ENCODE assay signal across 9 cellular contexts in the genomic region with DNA sequence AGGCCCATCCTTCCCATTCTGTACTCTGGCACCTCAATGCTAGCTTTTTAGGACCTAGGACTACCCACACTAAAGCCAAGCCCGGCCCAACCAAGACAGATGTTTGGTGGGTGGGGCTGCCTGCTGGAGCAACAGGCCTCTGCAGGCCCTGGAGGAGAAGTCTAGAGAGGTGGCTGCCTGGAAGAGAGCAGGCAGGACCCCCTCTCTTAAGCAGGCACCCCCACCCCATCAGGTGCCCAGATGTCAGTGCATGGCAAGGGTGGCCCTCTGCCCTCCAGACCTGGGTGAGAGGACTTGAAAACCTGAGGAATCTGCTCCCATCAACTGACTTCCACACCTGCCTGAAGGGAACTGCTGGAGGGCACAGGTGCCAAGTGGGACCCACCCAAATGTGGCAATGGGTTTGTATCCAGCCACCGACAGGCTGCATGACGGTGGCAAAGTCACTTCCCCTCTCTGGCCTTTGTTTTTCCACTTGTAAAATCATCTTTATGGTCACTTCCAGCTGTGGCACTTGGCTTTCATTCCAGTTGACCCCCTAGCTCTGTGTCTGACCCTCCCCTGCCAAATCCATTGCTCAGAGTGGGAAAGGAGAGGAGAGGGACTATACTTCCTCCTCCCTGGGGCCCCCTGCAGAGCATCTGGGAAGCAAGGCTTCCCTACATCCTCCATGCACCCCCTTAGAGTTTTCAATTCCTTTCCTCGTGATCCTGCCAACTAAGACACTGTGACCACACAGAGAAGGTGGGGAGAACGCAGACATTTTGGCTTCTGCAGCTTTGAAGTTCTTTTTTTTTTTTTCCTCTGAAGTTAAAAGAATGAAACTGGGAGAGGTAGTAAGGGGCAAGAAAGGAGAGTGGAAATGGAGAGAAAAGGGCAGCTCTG. TPM values are rescaled to one million over a fixed set of nuclear protein-coding genes. Genes with fewer than 3 reads are reported as not detected.
A peak's percentile ranks its signal among the peaks of the same experiment; 100 is the strongest.
DNase-seq lines count a peak whose midpoint lies in the region; ATAC-seq and TF ChIP-seq lines count a peak whose summit lies in the region.
"Had no signal": no experiment of that assay in that cellular context is flagged by ENCODE, and none has a peak within 500 bp of the region (broad histone marks: within the 10 kb centered on the region; RNA-seq: fewer than 3 reads in every experiment).

No MANE protein-coding gene starts in this region.

- H3K4me2 ChIP-seq in osteoblast (ENCODE audit: insufficient read depth, low read length) = peak overlapping the region; percentile 92

- H3K27ac ChIP-seq in CD8-positive, alpha-beta T cell (ENCODE audit: low read depth, low read length) = peak overlapping the region; percentile 87
- peak overlapping the region; percentile 73 for H3K27ac ChIP-seq in osteoblast (ENCODE audit: low read depth, low read length)

- peaks cover 26% of the 10 kb centered on the region for H3K36me3 Mint-ChIP-seq in CD8-positive, alpha-beta T cell

- no peaks in the 10 kb centered on the region for H3K79me2 ChIP-seq in osteoblast (ENCODE audit: insufficient read depth, low read length)

- peak overlapping the region; percentile 95 for H2AFZ ChIP-seq in osteoblast (ENCODE audit: low read length)

- H3K27me3 ChIP-seq in CD8-positive, alpha-beta T cell (ENCODE audit: insufficient read depth, low read length) = no peaks in the 10 kb centered on the region
- no peaks in the 10 kb centered on the region for H3K27me3 ChIP-seq in osteoblast (ENCODE audit: insufficient read depth, low read length)

- no peak for ATAC-seq in CD8-positive, alpha-beta T cell
- ATAC-seq in HG03097 (IDR thresholded peaks at IDR 0.05; ENCODE audit: low FRiP score, unreplicated experiment) (no peak), GM21447 (IDR thresholded peaks at IDR 0.05; ENCODE audit: unreplicated experiment) (no peak)

- H3K4me1 ChIP-seq in CD8-positive, alpha-beta T cell (ENCODE audit: insufficient read depth, low read length) = peaks cover 35% of the 10 kb centered on the region
- peaks cover 16% of the 10 kb centered on the region for H3K4me1 ChIP-seq in osteoblast (ENCODE audit: insufficient read depth, low read length)

- H3K36me3 ChIP-seq in CD8-positive, alpha-beta T cell (ENCODE audit: insufficient read depth, low read length) = no peaks in the 10 kb centered on the region
- no peaks in the 10 kb centered on the region for H3K36me3 ChIP-seq in osteoblast (ENCODE audit: insufficient read depth, low read length)

- H3K9me3 Mint-ChIP-seq in CD8-positive, alpha-beta T cell = no peaks in the 10 kb centered on the region

- H4K20me1 ChIP-seq in osteoblast (ENCODE audit: insufficient read depth, low read length) = no peaks in the 10 kb centered on the region

- H3K4me3 ChIP-seq in CD8-positive, alpha-beta T cell (ENCODE audit: low read depth, low read length) = peak overlapping the region; percentile 74
- H3K4me3 ChIP-seq in epithelial cell of proximal tubule (ENCODE audit: low read depth, low read length) (peak overlapping the region; percentile 59), osteoblast (ENCODE audit: insufficient read depth, low read length) (peak overlapping the region; percentile 78)

- intact Hi-C loops in CD8-positive, alpha-beta T cell (cut with DNase I, micrococcal nuclease) = loop anchor here in 1 of 2 experiments (1.0 kb wide), 1 partner anchor 10 kb away; a partner anchor contains a TSS

- peaks cover 53% of the 10 kb centered on the region for H3K4me1 Mint-ChIP-seq in CD8-positive, alpha-beta T cell (ENCODE audit: low read depth)

- H3K27me3 Mint-ChIP-seq in CD8-positive, alpha-beta T cell (ENCODE audit: low read depth) = no peaks in the 10 kb centered on the region

- no peak for DNase-seq in CD8-positive, alpha-beta T cell
- DNase-seq in RPMI8226 (peak; percentile 33), epithelial cell of proximal tubule (ENCODE audit: low read depth) (no peak), osteoblast (ENCODE audit: insufficient read length, low spot score, missing footprints) (peak; percentile 77), HK-2 (ENCODE audit: unreplicated experiment) (no peak), SKM-1 treated with dmso at 0.1 percent for 144 hours (lab: John Stamatoyannopoulos, UW; ENCODE audit: unreplicated experiment) (no peak)
- DNase-seq: NCI-H1092 treated with DMSO at 0.1 percent for 48 hours had no signal

- no peaks in the 10 kb centered on the region for H3K9me3 ChIP-seq in CD8-positive, alpha-beta T cell (ENCODE audit: low read length)
- no peaks in the 10 kb centered on the region for H3K9me3 ChIP-seq in osteoblast (ENCODE audit: low read depth, low read length)

- TF ChIP-seq CTCF in CD8-positive, alpha-beta T cell (IDR thresholded peaks at IDR 0.05) = no peak
- no peak for TF ChIP-seq CTCF in epithelial cell of proximal tubule (conservative IDR thresholded peaks at IDR 0.05; ENCODE audit: low read depth, low read length)
- TF ChIP-seq CTCF in osteoblast (IDR thresholded peaks at IDR 0.05; ENCODE audit: extremely low read depth, low read depth, low read length) = no peak

- H3K4me3 Mint-ChIP-seq in CD8-positive, alpha-beta T cell = peak overlapping the region; percentile 94

- H3K27ac Mint-ChIP-seq in CD8-positive, alpha-beta T cell = peak overlapping the region; percentile 98

- POLR2A ChIA-PET in CD8-positive, alpha-beta T cell (lab: Charles Lee) = interaction anchor here (0.6 to 5.5 kb wide), 6 partner anchors 9 to 742 kb away, joined by 3 to 61 read pairs (median 8); a partner anchor contains a TSS

- CTCF ChIA-PET in CD8-positive, alpha-beta T cell (lab: Charles Lee) = interaction anchor here (0.7 to 4.1 kb wide), 7 partner anchors 11 to 266 kb away, joined by 3 to 23 read pairs (median 5); a partner anchor contains a TSS

RNA-seq across cellular contexts. Expression of a gene that starts 1.6 kb away (rescaled TPM):
- 100 to 1,000 TPM; 300 to 319 TPM for total RNA-seq in CD8-positive, alpha-beta T cell
- total RNA-seq in epithelial cell of proximal tubule (10.9 and 11.3 TPM in 2 replicates), osteoblast (35.5 and 38.6 TPM in 2 replicates)

RNA-seq across cellular contexts. Expression of a gene that starts 10.5 kb away (rescaled TPM):
- total RNA-seq in CD8-positive, alpha-beta T cell = 10 to 100 TPM; 85.2 to 85.5 TPM
- 16.0 and 19.5 TPM in 2 replicates for total RNA-seq in epithelial cell of proximal tubule
- total RNA-seq in osteoblast = 22.8 and 23.6 TPM in 2 replicates

Comparison
In these comparisons a context has a peak if more than half of its experiments do, and no peak if none do; other contexts are left out.
1. DNase-seq: peak in RPMI8226 (single experiment) and osteoblast (single experiment); none in CD8-positive, alpha-beta T cell (0 of 7), epithelial cell of proximal tubule (single experiment), HK-2 (single experiment) and SKM-1 treated with dmso at 0.1 percent for 144 hours (single experiment).
2. Peak in every context shown above with its lines, with median percentiles within 50 percentile points of each other: H3K4me3 ChIP-seq.